8 cellular contexts compared by ENCODE assay signal in genomic region chr3:189324538-189325138, GRCh38.
DNase-seq lines count a peak whose midpoint lies in the region; ATAC-seq, FAIRE-seq and TF ChIP-seq lines count a peak whose summit lies in the region.

No MANE protein-coding gene starts in this region.

- DNase-seq in GM12892 (ENCODE audit: insufficient read length) (peak; percentile 20), MV-4-11 (lab: John Stamatoyannopoulos, UW) (peak; percentile 83), T-helper 1 cell (peak; percentile 46 to 99 (median 72)), astrocyte of the hippocampus (ENCODE audit: low read depth, low spot score) (peak; percentile 96), NCI-H524 (lab: John Stamatoyannopoulos, UW) (no peak), trophoblast cell (no peak)

- H2AFZ ChIP-seq in trophoblast cell (ENCODE audit: insufficient read depth, low read length, poor library complexity) = no peak overlapping the region

- H3K27me3 ChIP-seq in trophoblast cell (ENCODE audit: insufficient read depth, low read length) = no peaks in the 10 kb centered on the region

- peaks cover 15% of the 10 kb centered on the region for H3K4me1 Mint-ChIP-seq in nephron

- H3K4me2 ChIP-seq in trophoblast cell (ENCODE audit: low read length) = no peak overlapping the region

- no peak overlapping the region for H4K91ac ChIP-seq in trophoblast cell (ENCODE audit: low read depth, low read length)

- no peak overlapping the region for H3K9ac ChIP-seq in trophoblast cell (ENCODE audit: low read length)

- no peak overlapping the region for H3K23ac ChIP-seq in trophoblast cell (ENCODE audit: low read length)

- no peak overlapping the region for H2BK5ac ChIP-seq in trophoblast cell (ENCODE audit: low read depth, low read length, poor library complexity)

- H3K36me3 ChIP-seq in trophoblast cell (ENCODE audit: control insufficient read depth in 1 of 2, insufficient read depth in 2 of 2, low read length in 2 of 2) = no peaks in the 10 kb centered on the region

- H3K79me2 ChIP-seq in trophoblast cell (ENCODE audit: control insufficient read depth, insufficient read depth, low read length, poor library complexity) = no peaks in the 10 kb centered on the region

- no peak overlapping the region for H4K8ac ChIP-seq in trophoblast cell (ENCODE audit: low read depth, low read length)

- peaks cover 2 to 9% of the 10 kb centered on the region in 2 experiments for H3K4me1 ChIP-seq in trophoblast cell (ENCODE audit: control insufficient read depth in 1 of 2, insufficient read depth in 2 of 2, low read length in 2 of 2)

- no CpG with 5 or more reads among the region's 5 CpGs for WGBS in trophoblast cell (ENCODE audit: extremely low coverage, insufficient coverage, insufficient read length)

- TF ChIP-seq POLR2A in GM12892 (IDR thresholded peaks at IDR 0.05; ENCODE audit: low read depth, low read length) = no peak; the same call in 1 of the 2 replicates

- H3K18ac ChIP-seq in trophoblast cell (ENCODE audit: low read length) = no peak overlapping the region

- no peak overlapping the region for H3K4me3 ChIP-seq in trophoblast cell (ENCODE audit: low read depth, low read length)

- H2BK120ac ChIP-seq in trophoblast cell (ENCODE audit: insufficient read depth, low read length, poor library complexity) = no peak overlapping the region

- no peaks in the 10 kb centered on the region for H3K79me1 ChIP-seq in trophoblast cell (ENCODE audit: low read length)

- no peak overlapping the region for H3K14ac ChIP-seq in trophoblast cell (ENCODE audit: low read length)

- peak overlapping the region; percentile 61 to 95 (median 75) for H3K27ac Mint-ChIP-seq in nephron

- no peaks in the 10 kb centered on the region for H3K27me3 Mint-ChIP-seq in nephron (ENCODE audit: low read depth)

- H3K27ac ChIP-seq in trophoblast cell (ENCODE audit: low read depth, low read length) = no peak overlapping the region

- no peak for TF ChIP-seq CTCF in nephron (IDR thresholded peaks at IDR 0.05; ENCODE audit: unreplicated experiment in 3 of 3)

- no peak overlapping the region for H2BK12ac ChIP-seq in trophoblast cell (ENCODE audit: low read length)

- peak; percentile 99 for FAIRE-seq in GM12892 (lab: Jason Lieb, UNC)

- no peak overlapping the region for H2AK5ac ChIP-seq in trophoblast cell (ENCODE audit: low read length)

- peak; percentile 99 for ATAC-seq in HG02610 (IDR thresholded peaks at IDR 0.05; ENCODE audit: unreplicated experiment)

- H3K36me3 Mint-ChIP-seq in nephron (ENCODE audit: low read depth) = no peaks in the 10 kb centered on the region

- no peak overlapping the region for H3K4me3 Mint-ChIP-seq in nephron

- no peaks in the 10 kb centered on the region for H3K9me3 ChIP-seq in trophoblast cell (ENCODE audit: insufficient read depth, low read depth, low read length)

- H3K9me3 Mint-ChIP-seq in nephron = no peaks in the 10 kb centered on the region

- H3K4ac ChIP-seq in trophoblast cell (ENCODE audit: low read depth, low read length) = no peak overlapping the region

- H4K12ac ChIP-seq in trophoblast cell (ENCODE audit: low read depth, low read length) = no peak overlapping the region

Comparison
In these comparisons a context has a peak if more than half of its experiments do, and no peak if none do; other contexts are left out.
1. DNase-seq: peak in GM12892 (single experiment), MV-4-11 (single experiment), T-helper 1 cell (5 of 5) and astrocyte of the hippocampus (single experiment); none in NCI-H524 (0 of 2) and trophoblast cell (0 of 2).